Comparison of ENCODE assay signal across 12 cellular contexts in the genomic region with DNA sequence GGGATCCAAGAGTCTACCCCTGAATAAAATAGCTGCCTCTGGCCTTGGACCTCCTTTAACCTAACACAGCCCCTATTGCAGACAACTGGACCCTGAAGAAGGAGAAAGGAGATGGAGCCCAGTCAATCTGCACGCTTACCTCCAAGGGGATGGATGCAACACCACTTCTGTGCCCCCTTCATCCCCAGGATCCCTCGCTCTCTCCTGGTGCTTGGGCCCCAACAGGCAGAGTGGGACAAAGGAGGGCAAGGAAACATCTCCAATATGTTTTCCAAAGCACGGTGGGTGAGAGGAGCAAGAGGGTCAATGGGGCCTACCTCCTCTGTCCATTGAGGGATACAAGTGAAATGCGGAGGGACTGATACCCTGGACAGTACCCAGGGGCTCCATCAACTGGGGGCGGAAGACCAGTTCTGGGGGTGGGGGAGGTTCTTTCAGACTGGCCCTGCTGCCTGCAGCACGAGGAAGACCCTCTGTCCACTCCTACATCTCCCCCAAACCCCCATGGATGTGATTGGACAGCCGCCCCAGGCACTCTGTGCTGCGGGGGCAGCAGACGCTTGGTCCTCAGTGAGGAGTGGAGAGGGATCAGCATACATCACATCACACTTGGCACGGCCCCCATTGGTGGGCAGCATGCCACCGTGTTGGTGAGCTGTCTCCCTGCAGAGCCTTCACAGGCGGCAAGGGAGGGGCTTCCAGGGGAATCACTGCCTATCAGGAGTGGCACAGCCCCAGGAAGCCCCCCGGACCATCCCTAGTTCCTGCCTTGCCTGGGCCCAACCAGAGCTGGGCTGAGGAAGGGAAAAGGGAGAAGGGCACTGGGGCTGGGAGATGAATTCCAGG.
DNase-seq lines count a peak whose midpoint lies in the region; TF ChIP-seq lines count a peak whose summit lies in the region.
"Had no signal": no experiment of that assay in that cellular context is flagged by ENCODE, and none has a peak within 500 bp of the region (broad histone marks: within the 10 kb centered on the region; RNA-seq: fewer than 3 reads in every experiment).

No MANE protein-coding gene starts in this region.

- H3K4me3 Mint-ChIP-seq in T-helper 2 cell treated with Interferon-gamma antibody and Interleukin-4, amounts not matched to agents 5 μg/mL and 100 μg/mL, for 36 hours, result no peak overlapping the region
- H3K4me3 Mint-ChIP-seq: activated naive CD4-positive, alpha-beta T cell treated with anti-CD3 and anti-CD28 coated beads for 36 hours had no signal

- no peaks in the 10 kb centered on the region for H3K36me3 Mint-ChIP-seq in T-helper 2 cell treated with Interferon-gamma antibody and Interleukin-4, amounts not matched to agents 5 μg/mL and 100 μg/mL, for 36 hours (ENCODE audit: low read depth)

- H3K9ac ChIP-seq in stomach smooth muscle (ENCODE audit: low read length in 2 of 2), result no peak overlapping the region
- no peak overlapping the region for H3K9ac ChIP-seq in MM.1S (ENCODE audit: low read length)

- DNase-seq in H4 (ENCODE audit: low spot score), result peak; percentile 95
- peak; percentile 80 to 92 for DNase-seq in cardiac fibroblast (ENCODE audit: low read depth in 2 of 2)
- peak; percentile 86 for DNase-seq in right atrium auricular region (ENCODE audit: low spot score)
- DNase-seq in MM.1S, result no peak
- DNase-seq in NCI-H1417 (lab: John Stamatoyannopoulos, UW), result no peak
- no peak for DNase-seq in NCI-H187 (lab: John Stamatoyannopoulos, UW)
- no peak for DNase-seq in T-helper 2 cell treated with Interferon-gamma antibody and Interleukin-4, amounts not matched to agents 5 μg/mL and 100 μg/mL, for 36 hours (ENCODE audit: low spot score)
- DNase-seq: activated naive CD4-positive, alpha-beta T cell treated with anti-CD3 and anti-CD28 coated beads for 36 hours; foreskin melanocyte; GOT3; NCI-H1930 had no signal

- H3K9me2 ChIP-seq in MM.1S (replicated peaks; ENCODE audit: insufficient read depth, low read length), result no peaks in the 10 kb centered on the region

- H3K9me3 ChIP-seq in right atrium auricular region (no peaks in the 10 kb centered on the region), stomach smooth muscle (ENCODE audit: control insufficient read depth in 2 of 2, low read length in 2 of 2) (peaks cover 0 to 4% of the 10 kb centered on the region in 2 donors), MM.1S (replicated peaks; ENCODE audit: insufficient read depth, low read length) (no peaks in the 10 kb centered on the region)

- H3K4me1 ChIP-seq in right atrium auricular region, result peaks cover 0 to 82% of the 10 kb centered on the region in 2 donors
- H3K4me1 ChIP-seq in stomach smooth muscle (ENCODE audit: control insufficient read depth, insufficient read depth, low read length), result peaks cover 64% of the 10 kb centered on the region
- no peaks in the 10 kb centered on the region for H3K4me1 ChIP-seq in MM.1S (ENCODE audit: low read length)

- H3K36me3 ChIP-seq in right atrium auricular region (no peaks in the 10 kb centered on the region), stomach smooth muscle (ENCODE audit: control insufficient read depth in 2 of 2, insufficient read depth in 2 of 2, low read length in 2 of 2) (no peaks in the 10 kb centered on the region), MM.1S (replicated peaks; ENCODE audit: insufficient read depth, low read length) (no peaks in the 10 kb centered on the region)

- peaks cover 4% of the 10 kb centered on the region for H3K9me3 Mint-ChIP-seq in T-helper 2 cell treated with Interferon-gamma antibody and Interleukin-4, amounts not matched to agents 5 μg/mL and 100 μg/mL, for 36 hours

- H3K4me2 ChIP-seq in MM.1S (ENCODE audit: low read depth, low read length), result no peak overlapping the region

- TF ChIP-seq CTCF in cardiac fibroblast (IDR thresholded peaks at IDR 0.05; ENCODE audit: low read depth, low read length) (no peak), right atrium auricular region (IDR thresholded peaks at IDR 0.05) (no peak), MM.1S (IDR thresholded peaks at IDR 0.05; ENCODE audit: low read length) (no peak)

- H3F3A ChIP-seq in MM.1S (ENCODE audit: insufficient read depth, low read length), result no peaks in the 10 kb centered on the region

- H3K79me2 ChIP-seq in MM.1S (ENCODE audit: low read length), result no peaks in the 10 kb centered on the region

- H3K27ac Mint-ChIP-seq in T-helper 2 cell treated with Interferon-gamma antibody and Interleukin-4, amounts not matched to agents 5 μg/mL and 100 μg/mL, for 36 hours, result no peak overlapping the region
- H3K27ac Mint-ChIP-seq: activated naive CD4-positive, alpha-beta T cell treated with anti-CD3 and anti-CD28 coated beads for 36 hours had no signal

- H3K27ac ChIP-seq in right atrium auricular region (peak overlapping the region; percentile 87 to 88), stomach smooth muscle (ENCODE audit: low read length) (peak overlapping the region; percentile 66), MM.1S (ENCODE audit: low read length) (no peak overlapping the region)

- peaks cover 23% of the 10 kb centered on the region for H3K4me1 Mint-ChIP-seq in T-helper 2 cell treated with Interferon-gamma antibody and Interleukin-4, amounts not matched to agents 5 μg/mL and 100 μg/mL, for 36 hours (ENCODE audit: low read depth)

- no peaks in the 10 kb centered on the region for H4K20me1 ChIP-seq in MM.1S (ENCODE audit: insufficient read depth, low read length)

- no peak overlapping the region for H2AFZ ChIP-seq in MM.1S (ENCODE audit: low read length)

- H3K4me3 ChIP-seq in cardiac fibroblast (replicated peaks in 1 of 2; ENCODE audit: low read depth in 2 of 2, low read length in 2 of 2) (no peak overlapping the region), right atrium auricular region (no peak overlapping the region), stomach smooth muscle (ENCODE audit: low read length in 2 of 2) (no peak overlapping the region), MM.1S (ENCODE audit: low read length) (no peak overlapping the region)

- H3K27me3 ChIP-seq in right atrium auricular region (no peaks in the 10 kb centered on the region), stomach smooth muscle (ENCODE audit: control insufficient read depth in 1 of 2, insufficient read depth in 2 of 2, low read length in 2 of 2) (no peaks in the 10 kb centered on the region), MM.1S (replicated peaks; ENCODE audit: insufficient read depth, low read length) (no peaks in the 10 kb centered on the region)

- no peaks in the 10 kb centered on the region for H3K27me3 Mint-ChIP-seq in T-helper 2 cell treated with Interferon-gamma antibody and Interleukin-4, amounts not matched to agents 5 μg/mL and 100 μg/mL, for 36 hours (ENCODE audit: low read depth)

Comparison
In these comparisons a context has a peak if more than half of its experiments do, and no peak if none do; other contexts are left out.
1. DNase-seq: peak in H4 (single experiment), cardiac fibroblast (2 of 2) and right atrium auricular region (single experiment); none in MM.1S (single experiment), NCI-H1417 (0 of 3), NCI-H187 (0 of 2) and T-helper 2 cell treated with Interferon-gamma antibody and Interleukin-4, amounts not matched to agents 5 μg/mL and 100 μg/mL, for 36 hours (single experiment).